2 cellular contexts compared by ENCODE assay signal in genomic region chr3:149678365-149678948, GRCh38.
TF ChIP-seq lines count a peak whose summit lies in the region.

No MANE protein-coding gene starts in this region.

TF ChIP-seq in SK-N-SH, 30 proteins besides CTCF, POLR2A, EP300 and RAD21:
- 0 out of 2 replicates have a peak, but pooled peaks have one; percentile 30 for TF ChIP-seq REST (IDR thresholded peaks at IDR 0.05; ENCODE audit: low read depth, low read length)
- TF ChIP-seq PBX3 (IDR thresholded peaks at IDR 0.05) = no peak
TF ChIP-seq in SK-N-SH: peak in this region for 1.

TF ChIP-seq in SK-N-SH treated with all-trans-retinoic acid at 6 μM for 48 hours, 23 proteins besides CTCF, POLR2A, EP300 and RAD21 (continued from another document):
- TF ChIP-seq CSRNP3 (CRISPR knock-in tag; IDR thresholded peaks at IDR 0.05) = no peak
- no peak for TF ChIP-seq ESRRG (CRISPR knock-in tag; IDR thresholded peaks at IDR 0.05)
